ENCODE assay signal across 23 cellular contexts in genomic region chr22:47616396-47617020, GRCh38.
A peak's percentile ranks its signal among the peaks of the same experiment; 100 is the strongest.
DNase-seq lines count a peak whose midpoint lies in the region; TF ChIP-seq lines count a peak whose summit lies in the region.
"Had no signal": no experiment of that assay in that cellular context is flagged by ENCODE, and none has a peak within 500 bp of the region (broad histone marks: within the 10 kb centered on the region; RNA-seq: fewer than 3 reads in every experiment).

No MANE protein-coding gene starts in this region.

- peaks cover 0 to 2% (median 0%) of the 10 kb centered on the region in 7 donors for H3K9me3 Mint-ChIP-seq in CD14-positive monocyte
- peaks cover 2% of the 10 kb centered on the region for H3K9me3 Mint-ChIP-seq in chondrocyte (ENCODE audit: low read depth)

- H3K27ac Mint-ChIP-seq in CD14-positive monocyte = no peak overlapping the region
- no peak overlapping the region for H3K27ac Mint-ChIP-seq in chondrocyte (ENCODE audit: unreplicated experiment)
- H3K27ac Mint-ChIP-seq: CD4-positive, alpha-beta memory T cell had no signal

- H3K36me3 Mint-ChIP-seq in CD14-positive monocyte (no peaks in the 10 kb centered on the region), chondrocyte (ENCODE audit: low read depth) (no peaks in the 10 kb centered on the region)
- H3K36me3 Mint-ChIP-seq: CD4-positive, alpha-beta memory T cell had no signal

- no CpG with 5 or more reads among the region's 11 CpGs for WGBS in neuronal stem cell (ENCODE audit: extremely low coverage in 2 of 2, insufficient read length in 2 of 2, insufficient replicate concordance in 1 of 2), 2 donors
- WGBS in stomach, 5 donors = 78 to 92% (median 81%) methylated on average over 6 to 11 of the region's 11 CpGs

- H3K79me1 ChIP-seq in neuronal stem cell (ENCODE audit: low read depth, low read length) = no peaks in the 10 kb centered on the region

- H3K27me3 ChIP-seq in neuronal stem cell (ENCODE audit: control insufficient read depth in 3 of 3, insufficient read depth in 3 of 3, low read depth in 1 of 3, low read length in 3 of 3) (peaks cover 0 to 2% (median 0%) of the 10 kb centered on the region in 3 experiments), stomach (peaks cover 0 to 51% (median 0%) of the 10 kb centered on the region in 3 donors)

- peak overlapping the region; percentile 52 for H3K18ac ChIP-seq in neuronal stem cell (ENCODE audit: low read length)

- no peak overlapping the region for H4K8ac ChIP-seq in neuronal stem cell (ENCODE audit: low read depth, low read length)

- TF ChIP-seq CTCF in CD14-positive monocyte (IDR thresholded peaks at IDR 0.05) (no peak), chondrocyte (IDR thresholded peaks at IDR 0.05) (no peak), stomach (IDR thresholded peaks at IDR 0.05) (no peak)

- TF ChIP-seq POLR2A in stomach (IDR thresholded peaks at IDR 0.05) = no peak

- peak overlapping the region; percentile 77 for H3K14ac ChIP-seq in neuronal stem cell (ENCODE audit: low read length)

- no peak overlapping the region for H3K4me2 ChIP-seq in neuronal stem cell (ENCODE audit: insufficient read depth, low read length, poor library complexity, severe bottlenecking)
- H3K4me2 ChIP-seq: A549, KMS-11, PC-9 had no signal

- H3K27me3 Mint-ChIP-seq in CD14-positive monocyte (ENCODE audit: low read depth in 3 of 3) (peaks cover 0 to 8% (median 5%) of the 10 kb centered on the region in 3 donors), chondrocyte (ENCODE audit: low read depth) (no peaks in the 10 kb centered on the region)

- H3K4me3 Mint-ChIP-seq in CD14-positive monocyte (no peak overlapping the region), chondrocyte (ENCODE audit: unreplicated experiment) (no peak overlapping the region)
- H3K4me3 Mint-ChIP-seq: CD4-positive, alpha-beta memory T cell had no signal

- H2AFZ ChIP-seq in neuronal stem cell (ENCODE audit: low read length) = no peak overlapping the region
- H2AFZ ChIP-seq: PC-9 had no signal

- peaks cover 0 to 5% of the 10 kb centered on the region in 2 donors for H3K4me1 ChIP-seq in neuronal stem cell (ENCODE audit: control insufficient read depth in 2 of 2, insufficient read depth in 1 of 2, low read depth in 1 of 2, low read length in 2 of 2)
- no peaks in the 10 kb centered on the region for H3K4me1 ChIP-seq in stomach
- H3K4me1 ChIP-seq: A549, Caco-2, HAP-1 had no signal

- H4K91ac ChIP-seq in neuronal stem cell (ENCODE audit: low read depth, low read length, poor library complexity) = no peak overlapping the region

- H3K9ac ChIP-seq in neuronal stem cell (ENCODE audit: low read depth, low read length, poor library complexity) = no peak overlapping the region
- H3K9ac ChIP-seq: KMS-11 had no signal

- peak; percentile 27 for DNase-seq in CD14-positive monocyte (ENCODE audit: low spot score)
- peak; percentile 65 for DNase-seq in chondrocyte (ENCODE audit: low spot score)
- DNase-seq in neuronal stem cell (ENCODE audit: low spot score) = no peak
- DNase-seq in stomach = peak; percentile 14
- DNase-seq in SW480 (ENCODE audit: low spot score) = no peak
- no peak for DNase-seq in stimulated activated CD4-positive, alpha-beta T cell treated with anti-CD3 and anti-CD28 coated beads, Interleukin-12 subunit alpha, Interleukin-12 subunit beta, amount 100 ng/mL, for 4 hours
- no peak for DNase-seq in stimulated activated naive CD4-positive, alpha-beta T cell treated with Interleukin-2 at 50 U/mL for 16 hours (lab: John Stamatoyannopoulos, UW)
- no peak for DNase-seq in HuH-7 (ENCODE audit: low spot score)
- DNase-seq: CD4-positive, alpha-beta memory T cell; DMS 273 treated with DMSO at 0.1 percent for 48 hours; IMR-90; NCI-H1092 treated with DMSO at 0.1 percent for 48 hours; NCI-H1436 treated with DMSO at 0.1 percent for 48 hours; NCI-H1930; NCI-H510A; NCI-H748 treated with DMSO at 0.1 percent for 48 hours; PC-9; SHP77 treated with DMSO at 0.1 percent for 48 hours had no signal

- H3K4me3 ChIP-seq in neuronal stem cell (ENCODE audit: low read length in 2 of 2) (no peak overlapping the region), stomach (no peak overlapping the region)
- H3K4me3 ChIP-seq: A549, HAP-1, PC-9 had no signal

- H3K4ac ChIP-seq in neuronal stem cell (ENCODE audit: low read length) = no peak overlapping the region

- H2BK12ac ChIP-seq in neuronal stem cell (ENCODE audit: low read length) = no peak overlapping the region

- H3K9me3 ChIP-seq in neuronal stem cell (replicated peaks in 1 of 2; ENCODE audit: control insufficient read depth in 2 of 2, insufficient read depth in 1 of 2, low read depth in 1 of 2, low read length in 2 of 2) (peaks cover 0 to 5% of the 10 kb centered on the region in 2 donors), stomach (no peaks in the 10 kb centered on the region)
- H3K9me3 ChIP-seq: A549, Caco-2, HAP-1 had no signal

- H3K36me3 ChIP-seq in neuronal stem cell (replicated peaks in 1 of 2; ENCODE audit: control insufficient read depth in 2 of 2, insufficient read depth in 2 of 2, low read length in 2 of 2) = no peaks in the 10 kb centered on the region
- H3K36me3 ChIP-seq in stomach = no peaks in the 10 kb centered on the region
- H3K36me3 ChIP-seq: HAP-1 had no signal

- no peak overlapping the region for H3K23ac ChIP-seq in neuronal stem cell (ENCODE audit: low read depth, low read length, poor library complexity)

- H2AK5ac ChIP-seq in neuronal stem cell (ENCODE audit: low read depth, low read length) = no peak overlapping the region

- no peak overlapping the region for H2BK120ac ChIP-seq in neuronal stem cell (ENCODE audit: low read depth, low read length)

- H2BK15ac ChIP-seq in neuronal stem cell (ENCODE audit: low read length) = peak overlapping the region; percentile 59

- H3K4me1 Mint-ChIP-seq in CD14-positive monocyte (no peaks in the 10 kb centered on the region), chondrocyte (ENCODE audit: low read depth) (no peaks in the 10 kb centered on the region)
- H3K4me1 Mint-ChIP-seq: CD4-positive, alpha-beta memory T cell had no signal

- no peak overlapping the region for H2BK5ac ChIP-seq in neuronal stem cell (ENCODE audit: low read length)

- intact Hi-C loops in CD14-positive monocyte (cut with micrococcal nuclease) = no loop called here
- intact Hi-C loops in stomach (cut with DNase I; ENCODE audit: low total_unique reads) = no loop called here

- H3K27ac ChIP-seq in neuronal stem cell (replicated peaks; ENCODE audit: low read length) = no peak overlapping the region
- no peak overlapping the region for H3K27ac ChIP-seq in stomach
- H3K27ac ChIP-seq: A549, KMS-11, PC-9, RWPE1 had no signal

- TF ChIP-seq EP300 in stomach (IDR thresholded peaks at IDR 0.05) = no peak

Comparison
In these comparisons a context has a peak if more than half of its experiments do, and no peak if none do; other contexts are left out.
1. DNase-seq: peak in CD14-positive monocyte (single experiment), chondrocyte (single experiment) and stomach (single experiment); none in neuronal stem cell (single experiment), SW480 (single experiment), stimulated activated CD4-positive, alpha-beta T cell treated with anti-CD3 and anti-CD28 coated beads, Interleukin-12 subunit alpha, Interleukin-12 subunit beta, amount 100 ng/mL, for 4 hours (single experiment), stimulated activated naive CD4-positive, alpha-beta T cell treated with Interleukin-2 at 50 U/mL for 16 hours (single experiment) and HuH-7 (single experiment).